Comparison of ENCODE assay signal across 1 cellular context in the genomic region with DNA sequence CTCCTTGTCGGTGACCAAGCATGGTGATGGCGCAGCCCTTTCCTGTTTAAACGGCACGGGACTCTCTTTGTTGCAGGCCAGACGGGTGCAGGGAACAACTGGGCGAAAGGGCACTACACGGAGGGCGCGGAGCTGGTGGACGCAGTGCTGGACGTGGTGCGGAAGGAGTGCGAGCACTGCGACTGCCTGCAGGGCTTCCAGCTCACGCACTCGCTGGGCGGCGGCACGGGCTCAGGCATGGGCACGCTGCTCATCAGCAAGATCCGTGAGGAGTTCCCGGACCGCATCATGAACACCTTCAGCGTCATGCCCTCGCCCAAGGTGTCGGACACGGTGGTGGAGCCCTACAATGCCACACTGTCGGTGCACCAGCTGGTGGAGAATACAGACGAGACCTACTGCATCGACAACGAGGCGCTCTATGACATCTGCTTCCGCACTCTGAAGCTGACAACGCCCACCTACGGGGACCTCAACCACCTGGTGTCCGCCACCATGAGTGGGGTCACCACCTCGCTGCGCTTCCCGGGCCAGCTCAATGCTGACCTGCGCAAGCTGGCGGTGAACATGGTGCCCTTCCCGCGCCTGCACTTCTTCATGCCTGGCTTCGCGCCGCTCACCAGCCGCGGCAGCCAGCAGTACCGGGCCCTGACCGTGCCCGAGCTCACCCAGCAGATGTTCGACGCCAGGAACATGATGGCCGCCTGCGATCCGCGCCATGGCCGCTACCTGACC.
TF ChIP-seq lines count a peak whose summit lies in the region.

No MANE protein-coding gene starts in this region.

TF ChIP-seq in IMR-90, 13 proteins besides CTCF, POLR2A, EP300 and RAD21:
- TF ChIP-seq CHD1 (IDR thresholded peaks at IDR 0.05; ENCODE audit: low read depth, low read length) (no peak), CEBPB (IDR thresholded peaks at IDR 0.05; ENCODE audit: low read depth, low read length) (no peak), BHLHE40 (IDR thresholded peaks at IDR 0.05; ENCODE audit: low read depth, low read length) (no peak), MAZ (IDR thresholded peaks at IDR 0.05; ENCODE audit: borderline replicate concordance, low read depth, low read length) (no peak), MXI1 (IDR thresholded peaks at IDR 0.05; ENCODE audit: borderline replicate concordance, low read depth, low read length) (no peak), MAFK (IDR thresholded peaks at IDR 0.05; ENCODE audit: low read depth, low read length) (no peak)
- TF ChIP-seq, protein P1, sequence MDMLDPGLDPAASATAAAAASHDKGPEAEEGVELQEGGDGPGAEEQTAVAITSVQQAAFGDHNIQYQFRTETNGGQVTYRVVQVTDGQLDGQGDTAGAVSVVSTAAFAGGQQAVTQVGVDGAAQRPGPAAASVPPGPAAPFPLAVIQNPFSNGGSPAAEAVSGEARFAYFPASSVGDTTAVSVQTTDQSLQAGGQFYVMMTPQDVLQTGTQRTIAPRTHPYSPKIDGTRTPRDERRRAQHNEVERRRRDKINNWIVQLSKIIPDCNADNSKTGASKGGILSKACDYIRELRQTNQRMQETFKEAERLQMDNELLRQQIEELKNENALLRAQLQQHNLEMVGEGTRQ (IDR thresholded peaks at IDR 0.05; ENCODE audit: low read depth, low read length) = no peak
